33 cellular contexts compared by ENCODE assay signal in the genomic region with DNA sequence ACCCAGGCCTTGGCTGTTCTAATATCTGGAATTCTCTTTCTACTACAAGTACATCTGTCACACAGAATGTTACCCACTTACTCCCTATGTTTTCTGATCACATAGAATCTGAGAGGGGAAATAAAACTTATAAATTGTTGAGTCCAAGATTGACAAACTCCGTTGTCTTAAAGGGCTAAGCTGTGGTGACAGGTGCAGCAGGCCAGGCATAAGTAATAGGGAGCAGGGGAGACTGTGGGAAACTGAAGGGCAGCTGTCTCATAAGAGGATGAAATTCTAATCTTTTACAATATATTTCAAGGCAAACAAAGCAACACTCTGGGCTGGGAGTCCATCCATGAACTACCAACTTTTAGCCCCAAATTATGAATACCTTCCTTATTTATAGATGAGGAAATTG.
"Had no signal": no experiment of that assay in that cellular context is flagged by ENCODE, and none has a peak within 500 bp of the region (broad histone marks: within the 10 kb centered on the region; RNA-seq: fewer than 3 reads in every experiment).

No MANE protein-coding gene starts in this region.

- H3K36me3 Mint-ChIP-seq: activated CD4-positive, alpha-beta memory T cell treated with anti-CD3 and anti-CD28 coated beads for 36 hours; activated naive CD4-positive, alpha-beta T cell treated with anti-CD3 and anti-CD28 coated beads, Interleukin-2, amount 10 ng/mL, durations not matched to agents 7 days and 5 days; activated naive CD4-positive, alpha-beta T cell treated with anti-CD3 and anti-CD28 coated beads, Interleukin-2, amount 50 U/mL, for 24 hours had no signal

- H3K9me3 ChIP-seq: body of pancreas had no signal

- H3K4me3 Mint-ChIP-seq: activated B cell treated with CpG ODN at 0.5 μM for 24 hours; activated CD4-positive, alpha-beta memory T cell treated with anti-CD3 and anti-CD28 coated beads for 36 hours; activated CD4-positive, alpha-beta T cell treated with anti-CD3 and anti-CD28 coated beads, Interleukin-2, amount 10 ng/mL, durations not matched to agents 24 days and 14 days; activated CD8-positive, alpha-beta T cell treated with anti-CD3 and anti-CD28 coated beads for 36 hours; activated naive CD4-positive, alpha-beta T cell treated with anti-CD3 and anti-CD28 coated beads, Interleukin-2, amount 10 ng/mL, durations not matched to agents 7 days and 5 days; activated naive CD4-positive, alpha-beta T cell treated with anti-CD3 and anti-CD28 coated beads, Interleukin-2, amount 50 U/mL, for 24 hours; activated naive CD8-positive, alpha-beta T cell; activated naive CD8-positive, alpha-beta T cell treated with anti-CD3 and anti-CD28 coated beads, Interleukin-2, amount 50 U/mL, for 24 hours; T-helper 1 cell treated with Interleukin-12 subunit alpha and Interleukin-12 subunit beta and Interleukin-4 antibody, amounts not matched to agents 30 μg/mL and 1 μg/mL, for 36 hours; T-helper 2 cell treated with Interferon-gamma antibody and Interleukin-4, amounts not matched to agents 5 μg/mL and 100 μg/mL, for 36 hours had no signal

- H3K36me3 ChIP-seq: brain microvascular endothelial cell, cardiac muscle cell had no signal

- H3K27ac Mint-ChIP-seq: activated B cell treated with CpG ODN at 0.5 μM for 24 hours; activated CD4-positive, alpha-beta memory T cell treated with anti-CD3 and anti-CD28 coated beads for 36 hours; activated CD4-positive, alpha-beta T cell treated with anti-CD3 and anti-CD28 coated beads, Interleukin-2, amount 10 ng/mL, durations not matched to agents 24 days and 14 days; activated CD8-positive, alpha-beta T cell treated with anti-CD3 and anti-CD28 coated beads for 36 hours; activated naive CD4-positive, alpha-beta T cell treated with anti-CD3 and anti-CD28 coated beads, Interleukin-2, amount 10 ng/mL, durations not matched to agents 7 days and 5 days; activated naive CD4-positive, alpha-beta T cell treated with anti-CD3 and anti-CD28 coated beads, Interleukin-2, amount 50 U/mL, for 24 hours; activated naive CD8-positive, alpha-beta T cell; activated naive CD8-positive, alpha-beta T cell treated with anti-CD3 and anti-CD28 coated beads, Interleukin-2, amount 50 U/mL, for 24 hours; activated T-helper 2 cell treated with anti-CD3 and anti-CD28 coated beads, Interferon-gamma antibody, Interleukin-2, Interleukin-4, amounts not matched to agents 10 μg/mL and 5 μg/mL and 100 μg/mL, durations not matched to agents 14 hours and 24 hours and 36 hours; T-helper 1 cell treated with Interleukin-12 subunit alpha and Interleukin-12 subunit beta and Interleukin-4 antibody, amounts not matched to agents 30 μg/mL and 1 μg/mL, for 36 hours; T-helper 2 cell treated with Interferon-gamma antibody and Interleukin-4, amounts not matched to agents 5 μg/mL and 100 μg/mL, for 36 hours had no signal

- H3K4me3 ChIP-seq: body of pancreas, cardiac muscle cell had no signal

- H3K9me3 Mint-ChIP-seq: activated B cell treated with CpG ODN at 0.5 μM for 24 hours; activated CD4-positive, alpha-beta memory T cell treated with anti-CD3 and anti-CD28 coated beads for 36 hours; activated CD8-positive, alpha-beta T cell treated with anti-CD3 and anti-CD28 coated beads for 36 hours; activated naive CD4-positive, alpha-beta T cell treated with anti-CD3 and anti-CD28 coated beads, Interleukin-2, amount 10 ng/mL, durations not matched to agents 7 days and 5 days; activated naive CD4-positive, alpha-beta T cell treated with anti-CD3 and anti-CD28 coated beads, Interleukin-2, amount 50 U/mL, for 24 hours; activated naive CD8-positive, alpha-beta T cell treated with anti-CD3 and anti-CD28 coated beads, Interleukin-2, amount 50 U/mL, for 24 hours; activated T-helper 2 cell treated with anti-CD3 and anti-CD28 coated beads, Interferon-gamma antibody, Interleukin-2, Interleukin-4, amounts not matched to agents 10 μg/mL and 5 μg/mL and 100 μg/mL, durations not matched to agents 14 hours and 24 hours and 36 hours; T-helper 2 cell treated with Interferon-gamma antibody and Interleukin-4, amounts not matched to agents 5 μg/mL and 100 μg/mL, for 36 hours had no signal

- DNase-seq: activated B cell treated with CpG ODN at 0.5 μM for 24 hours; activated CD4-positive, alpha-beta memory T cell treated with anti-CD3 and anti-CD28 coated beads for 36 hours; activated CD4-positive, alpha-beta T cell treated with anti-CD3 and anti-CD28 coated beads for 4 hours; activated CD4-positive, alpha-beta T cell treated with anti-CD3 and anti-CD28 coated beads, Interleukin-2, amount 10 ng/mL, durations not matched to agents 24 days and 14 days; activated CD4-positive, alpha-beta T cell treated with anti-CD3 and anti-CD28 coated beads, Interleukin-2, amount 50 U/mL, for 1 hour; activated CD4-positive, alpha-beta T cell treated with anti-CD3 and anti-CD28 coated beads, Interleukin-2, amount 50 U/mL, for 4 hours; activated CD4-positive, CD25-positive, alpha-beta regulatory T cell treated with anti-CD3 and anti-CD28 coated beads, Interleukin-2, amount 50 U/mL, for 72 hours; activated CD8-positive, alpha-beta memory T cell treated with anti-CD3 and anti-CD28 coated beads, Interleukin-2, amount 50 U/mL, for 4 hours; activated CD8-positive, alpha-beta T cell treated with anti-CD3 and anti-CD28 coated beads for 36 hours; activated effector memory CD4-positive, alpha-beta T cell treated with Interleukin-2 at 50 U/mL for 16 hours; activated gamma-delta T cell; activated naive CD4-positive, alpha-beta T cell treated with anti-CD3 and anti-CD28 coated beads, Interleukin-2, amount 10 ng/mL, durations not matched to agents 7 days and 5 days; activated naive CD4-positive, alpha-beta T cell treated with Interleukin-2 at 50 U/mL for 16 hours; activated naive CD8-positive, alpha-beta T cell treated with anti-CD3 and anti-CD28 coated beads, Interleukin-2, amount 50 U/mL, for 24 hours; activated T-cell treated with anti-CD3 and anti-CD28 coated beads for 4 hours; activated T-cell treated with anti-CD3 and anti-CD28 coated beads, Interleukin-2, amount 50 U/mL, for 1 hour; activated T-cell treated with anti-CD3 and anti-CD28 coated beads, Interleukin-2, amount 50 U/mL, for 48 hours; amygdala; anterior cingulate cortex; body of pancreas; brain microvascular endothelial cell; caudate nucleus; SW 1271; T-helper 1 cell; T-helper 2 cell; T-helper 9 cell had no signal

- H3K27me3 Mint-ChIP-seq: activated B cell treated with CpG ODN at 0.5 μM for 24 hours; activated CD4-positive, alpha-beta memory T cell treated with anti-CD3 and anti-CD28 coated beads for 36 hours; activated CD4-positive, alpha-beta T cell treated with anti-CD3 and anti-CD28 coated beads, Interleukin-2, amount 10 ng/mL, durations not matched to agents 24 days and 14 days; activated CD8-positive, alpha-beta T cell treated with anti-CD3 and anti-CD28 coated beads for 36 hours; activated naive CD4-positive, alpha-beta T cell treated with anti-CD3 and anti-CD28 coated beads, Interleukin-2, amount 10 ng/mL, durations not matched to agents 7 days and 5 days; activated naive CD4-positive, alpha-beta T cell treated with anti-CD3 and anti-CD28 coated beads, Interleukin-2, amount 50 U/mL, for 24 hours; activated naive CD8-positive, alpha-beta T cell; activated naive CD8-positive, alpha-beta T cell treated with anti-CD3 and anti-CD28 coated beads, Interleukin-2, amount 50 U/mL, for 24 hours had no signal

- H3K27me3 ChIP-seq: body of pancreas, brain microvascular endothelial cell, cardiac muscle cell had no signal

- ATAC-seq: activated CD8-positive, alpha-beta T cell treated with anti-CD3 and anti-CD28 coated beads for 36 hours; activated naive CD8-positive, alpha-beta T cell treated with anti-CD3 and anti-CD28 coated beads, Interleukin-2, amount 50 U/mL, for 24 hours; body of pancreas had no signal

- H3K27ac ChIP-seq: body of pancreas, brain microvascular endothelial cell, cardiac muscle cell, VCaP had no signal
